22 cellular contexts compared by ENCODE assay signal in the genomic region with DNA sequence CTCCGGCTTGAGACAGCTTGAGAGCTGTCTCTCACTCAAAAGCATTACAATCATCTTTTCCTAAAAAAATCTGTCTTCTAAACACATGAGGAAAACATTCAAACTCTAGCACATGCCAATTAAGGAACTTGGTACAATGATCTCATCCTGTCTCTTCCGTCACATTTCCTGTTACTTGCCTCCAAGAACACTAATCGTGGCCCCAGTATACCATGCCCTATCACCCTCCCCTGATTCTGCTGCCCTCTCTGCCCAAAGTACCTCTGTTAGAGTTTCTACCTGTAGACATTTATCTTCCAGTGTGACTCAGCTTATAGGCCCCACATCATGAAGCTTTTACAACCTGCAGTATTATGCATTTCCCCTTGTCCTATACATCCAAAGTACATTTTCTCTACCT. TPM values are rescaled to one million over a fixed set of nuclear protein-coding genes. Genes with fewer than 3 reads are reported as not detected.
"Had no signal": no experiment of that assay in that cellular context is flagged by ENCODE, and none has a peak within 500 bp of the region (broad histone marks: within the 10 kb centered on the region; RNA-seq: fewer than 3 reads in every experiment).

No MANE protein-coding gene starts in this region.

- H3K27ac ChIP-seq: foreskin keratinocyte, left ventricle myocardium inferior, spleen had no signal

- FAIRE-seq: bronchial epithelial cell, endometrium had no signal

- H3K27me3 ChIP-seq: foreskin keratinocyte, spleen had no signal

- ATAC-seq: foreskin keratinocyte, natural killer cell, WTC11 had no signal

- H3K4me3 ChIP-seq: left ventricle myocardium inferior, spleen had no signal

- H3K4me1 ChIP-seq: foreskin keratinocyte, left ventricle myocardium inferior, spleen had no signal

- H3K36me3 ChIP-seq: left ventricle myocardium inferior, spleen had no signal

- DNase-seq: activated CD4-positive, alpha-beta T cell treated with anti-CD3 and anti-CD28 coated beads, Interleukin-2, amount 50 U/mL, for 48 hours; activated naive CD4-positive, alpha-beta T cell treated with Interleukin-2 at 50 U/mL for 16 hours; activated naive CD8-positive, alpha-beta T cell treated with anti-CD3 and anti-CD28 coated beads for 36 hours; activated T-cell treated with anti-CD3 and anti-CD28 coated beads, Interleukin-2, amount 50 U/mL, for 48 hours; cerebellar nuclear complex; cortex of kidney; effector CD4-positive, alpha-beta T cell; erythroblast; foreskin keratinocyte; hippocampal formation; kidney glomerular epithelial cell; left ventricle myocardium inferior; natural killer cell; retina; spleen; stimulated activated CD4-positive, alpha-beta T cell treated with anti-CD3 and anti-CD28 coated beads, Interleukin-4, amount 100 ng/mL, for 24 hours; stimulated activated naive CD4-positive, alpha-beta T cell treated with Interleukin-2 at 50 U/mL for 16 hours; T-helper 9 cell had no signal

- H3K9me3 ChIP-seq: left ventricle myocardium inferior, spleen had no signal

RNA-seq across cellular contexts. Expression of a gene that starts 9.2 kb away (rescaled TPM):
- total RNA-seq: activated naive CD8-positive, alpha-beta T cell treated with anti-CD3 and anti-CD28 coated beads for 36 hours; natural killer cell; T-helper 1 cell treated with Interleukin-12 subunit alpha and Interleukin-12 subunit beta and Interleukin-4 antibody, amounts not matched to agents 30 ng/mL and 1 ng/mL, for 36 hours had no signal
